16 cellular contexts compared by ENCODE assay signal in the genomic region with DNA sequence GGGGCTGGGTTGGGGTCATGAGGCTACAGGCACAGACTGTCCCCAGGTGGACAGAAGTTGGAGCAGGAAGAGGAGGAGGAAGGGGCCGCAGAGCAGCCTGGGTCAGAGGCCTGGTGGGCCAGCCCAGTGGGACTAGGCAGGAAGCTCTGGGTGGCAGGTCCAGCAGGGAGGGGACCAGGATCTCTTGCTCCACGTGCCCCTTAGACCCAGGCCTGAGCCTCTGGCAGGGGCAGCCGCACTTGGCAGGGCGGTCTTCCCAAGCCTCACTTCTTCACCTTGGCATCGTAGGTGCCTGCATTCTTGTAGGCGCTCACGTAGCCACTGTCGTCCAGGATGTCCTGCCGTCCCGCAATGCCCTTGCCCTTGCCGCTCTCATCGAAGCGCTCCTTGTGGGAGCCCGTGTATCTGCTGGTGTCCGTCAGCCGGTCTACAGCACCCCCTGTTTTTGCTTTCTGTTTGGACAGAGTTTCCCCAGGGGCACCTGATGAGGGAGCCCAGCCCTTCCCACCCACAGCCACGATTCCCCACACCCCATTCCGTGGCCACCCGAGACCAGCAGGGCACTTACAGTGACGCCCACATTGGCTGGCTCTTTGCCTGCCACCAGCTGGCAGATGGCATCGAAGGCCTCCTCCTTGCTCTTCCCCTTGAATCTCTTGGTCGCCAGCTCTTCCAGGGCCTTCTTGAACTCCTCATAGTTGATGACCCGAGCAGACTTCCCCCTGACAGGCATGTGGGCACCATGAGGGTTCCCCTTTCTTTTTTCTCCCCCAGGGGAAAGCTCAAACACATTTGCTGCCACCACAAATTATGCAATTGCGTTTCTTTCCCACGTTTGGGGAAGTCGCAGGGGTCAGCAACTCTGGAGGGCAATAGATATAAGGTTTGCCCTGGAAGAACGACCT. TPM values are rescaled to one million over a fixed set of nuclear protein-coding genes. Genes with fewer than 3 reads are reported as not detected.
DNase-seq lines count a peak whose midpoint lies in the region; ATAC-seq, FAIRE-seq and TF ChIP-seq lines count a peak whose summit lies in the region.
"Had no signal": no experiment of that assay in that cellular context is flagged by ENCODE, and none has a peak within 500 bp of the region (broad histone marks: within the 10 kb centered on the region; RNA-seq: fewer than 3 reads in every experiment).

No MANE protein-coding gene starts in this region.

- no peak for TF ChIP-seq EP300 in ovary (IDR thresholded peaks at IDR 0.05)

- peak overlapping the region; percentile 77 for H3K27ac Mint-ChIP-seq in T-helper 17 cell

- DNase-seq in H7 (peak; percentile 23), T-helper 17 cell (no peak), hippocampal formation (lab: John Stamatoyannopoulos, UW) (peak; percentile 61 to 65), psoas muscle (peak; percentile 37 to 64), GM19239 (ENCODE audit: insufficient read length, low spot score) (no peak), ovary (no peak)
- DNase-seq: activated CD4-positive, alpha-beta T cell treated with anti-CD3 and anti-CD28 coated beads for 48 hours; CD8-positive, alpha-beta memory T cell; esophagus squamous epithelium; NCI-H1417; NCI-H82; SK-N-SH; stimulated activated naive CD8-positive, alpha-beta T cell treated with anti-CD3 and anti-CD28 coated beads, Interleukin-15, Interleukin-2, amounts not matched to agents 100 U/mL and 50 U/mL, for 24 hours had no signal

- no peak for FAIRE-seq in GM19239 (lab: Jason Lieb, UNC)

- H3K4me3 Mint-ChIP-seq in T-helper 17 cell: no peak overlapping the region
- H3K4me3 Mint-ChIP-seq: CD8-positive, alpha-beta memory T cell; central memory CD8-positive, alpha-beta T cell had no signal

- H3K4me1 ChIP-seq in psoas muscle (peaks cover 26% of the 10 kb centered on the region), ovary (ENCODE audit: insufficient read depth) (peaks cover 10% of the 10 kb centered on the region)

- peaks cover 14% of the 10 kb centered on the region for H3K4me1 Mint-ChIP-seq in T-helper 17 cell

- H3K27me3 Mint-ChIP-seq in T-helper 17 cell: peaks cover 22% of the 10 kb centered on the region

- no peak overlapping the region for H3K4me3 ChIP-seq in H7 (ENCODE audit: insufficient read depth, low read depth, low read length)
- H3K4me3 ChIP-seq in psoas muscle: no peak overlapping the region
- no peak overlapping the region for H3K4me3 ChIP-seq in ovary
- H3K4me3 ChIP-seq: esophagus squamous epithelium had no signal

- H3K36me3 Mint-ChIP-seq in T-helper 17 cell (ENCODE audit: low read depth): peaks cover 8% of the 10 kb centered on the region
- H3K36me3 Mint-ChIP-seq: CD8-positive, alpha-beta memory T cell had no signal

- H3K9me3 ChIP-seq in T-helper 17 cell (ENCODE audit: control insufficient read depth, low read length, poor library complexity, severe bottlenecking) (no peaks in the 10 kb centered on the region), psoas muscle (no peaks in the 10 kb centered on the region), ovary (no peaks in the 10 kb centered on the region)
- H3K9me3 ChIP-seq: esophagus squamous epithelium, SK-N-SH had no signal

- ATAC-seq in T-helper 17 cell: no peak
- no peak for ATAC-seq in psoas muscle
- no peak for ATAC-seq in GM21360 (IDR thresholded peaks at IDR 0.05; ENCODE audit: unreplicated experiment)
- no peak for ATAC-seq in GM19351 (IDR thresholded peaks at IDR 0.05; ENCODE audit: unreplicated experiment)
- ATAC-seq: stimulated activated naive CD8-positive, alpha-beta T cell treated with anti-CD3 and anti-CD28 coated beads, Interleukin-15, Interleukin-2, amounts not matched to agents 100 U/mL and 50 U/mL, for 24 hours had no signal

- H3K36me3 ChIP-seq in H7 (replicated peaks; ENCODE audit: control insufficient read depth, insufficient read depth, low read length) (no peaks in the 10 kb centered on the region), psoas muscle (ENCODE audit: insufficient read depth in 1 of 2, low read depth in 1 of 2) (no peaks in the 10 kb centered on the region), ovary (no peaks in the 10 kb centered on the region)
- H3K36me3 ChIP-seq: esophagus squamous epithelium had no signal

- H3K27ac ChIP-seq in psoas muscle (peak overlapping the region; percentile 65), ovary (no peak overlapping the region)

- intact Hi-C loops in psoas muscle (cut with DNase I): no loop called here
- intact Hi-C loops in ovary (cut with DNase I): loop anchor here in 2 of 4 donors (10.0 kb wide), 2 partner anchors 105 to 425 kb away; partner anchors contain the start of gene CES3 (in 1 of the 2)

- WGBS in psoas muscle, 3 donors: 55 to 66% (median 65%) methylated on average over 27 of the region's 27 CpGs
- 88 to 95% (median 89%) methylated on average over 27 of the region's 27 CpGs for WGBS in ovary, 3 donors

- TF ChIP-seq CTCF in psoas muscle (IDR thresholded peaks at IDR 0.05): no peak
- TF ChIP-seq CTCF in ovary (IDR thresholded peaks at IDR 0.05): no peak

- H3K27me3 ChIP-seq in H7 (ENCODE audit: control insufficient read depth, insufficient read depth, low read length) (peaks cover 32% of the 10 kb centered on the region), psoas muscle (ENCODE audit: insufficient read depth in 3 of 3, low read length in 2 of 3) (peaks cover 0 to 5% (median 4%) of the 10 kb centered on the region in 3 donors), ovary (no peaks in the 10 kb centered on the region)

- no peak for TF ChIP-seq POLR2A in ovary (IDR thresholded peaks at IDR 0.05)

RNA-seq across cellular contexts. Expression of gene TPPP3, which starts 3.1 kb away (rescaled TPM):
- 0.44 and 0.80 TPM in 2 replicates for total RNA-seq in H7 (2014; rRNA removed; shearing (Covaris generic))
- total RNA-seq in T-helper 17 cell: under 1 TPM; 0.29 to 0.70 TPM
- 10 to 100 TPM; 14.8 to 36.4 (median 25.7) TPM for total RNA-seq in psoas muscle
- polyA plus RNA-seq in psoas muscle: 10 to 100 TPM in 2 of 3 donors, 1 to 10 TPM in 1; 5.3 to 21.4 (median 17.0) TPM
- total RNA-seq in ovary: 100 to 1,000 TPM in 1 of 7 donors, 10 to 100 TPM in 4, 1 to 10 TPM in 2; 2.2 to 269 (median 10.9) TPM
- 10 to 100 TPM; 15.2 to 15.6 TPM for polyA plus RNA-seq in ovary
- total RNA-seq: CD8-positive, alpha-beta memory T cell had no signal
- polyA plus RNA-seq: CD8-positive, alpha-beta memory T cell had no signal

RNA-seq across cellular contexts. Expression of gene ZDHHC1, which starts 26.1 kb away (rescaled TPM):
- total RNA-seq in H7 (2014; rRNA removed; shearing (Covaris generic)): 8.0 and 10.3 TPM in 2 replicates
- under 1 TPM in 1 of 2 donors, not detected in 1; 0.35 TPM for total RNA-seq in T-helper 17 cell
- 10 to 100 TPM in 1 of 4 donors, 1 to 10 TPM in 3; 5.8 to 11.0 (median 6.9) TPM for total RNA-seq in psoas muscle
- polyA plus RNA-seq in psoas muscle: 1 to 10 TPM; 1.7 to 5.0 (median 2.9) TPM
- 10 to 100 TPM; 17.3 to 45.5 (median 24.8) TPM for total RNA-seq in ovary
- 10 to 100 TPM in 1 of 2 donors, 1 to 10 TPM in 1; 1.4 to 15.7 TPM for polyA plus RNA-seq in ovary

RNA-seq across cellular contexts. Expression of gene HSD11B2, which starts 40.8 kb away (rescaled TPM):
- total RNA-seq in H7 (2014; rRNA removed; shearing (Covaris generic)): 25.1 and 35.1 TPM in 2 replicates
- not detected for total RNA-seq in T-helper 17 cell
- total RNA-seq in psoas muscle: under 1 TPM; 0.16 to 0.71 (median 0.39) TPM
- polyA plus RNA-seq in psoas muscle: under 1 TPM; 0.11 to 0.35 (median 0.17) TPM
- 10 to 100 TPM in 5 of 7 donors, 1 to 10 TPM in 2; 1.3 to 26.3 (median 17.1) TPM for total RNA-seq in ovary
- 1 to 10 TPM; 4.6 to 5.1 TPM for polyA plus RNA-seq in ovary
- polyA plus RNA-seq: CD8-positive, alpha-beta memory T cell had no signal

Comparison
In these comparisons a context has a peak if more than half of its experiments do, and no peak if none do; other contexts are left out.
1. DNase-seq: peak in H7 (single experiment), hippocampal formation (2 of 2) and psoas muscle (2 of 2); none in T-helper 17 cell (0 of 3), GM19239 (single experiment) and ovary (0 of 5).